9 cellular contexts compared by ENCODE assay signal in genomic region chr10:95440756-95441546, GRCh38.
DNase-seq lines count a peak whose midpoint lies in the region; ATAC-seq and TF ChIP-seq lines count a peak whose summit lies in the region.
"Had no signal": no experiment of that assay in that cellular context is flagged by ENCODE, and none has a peak within 500 bp of the region (broad histone marks: within the 10 kb centered on the region; RNA-seq: fewer than 3 reads in every experiment).

No MANE protein-coding gene starts in this region.

- intact Hi-C loops in testis (cut with DNase I; ENCODE audit: low total_unique reads): loop anchor here (5.0 kb wide), 1 partner anchor 36 kb away; no protein-coding TSS in a partner anchor

- TF ChIP-seq CTCF in hepatocyte (IDR thresholded peaks at IDR 0.05; ENCODE audit: poor library complexity) (no peak), GM10266 (IDR thresholded peaks at IDR 0.05; ENCODE audit: control insufficient read depth, insufficient read depth, low read depth, missing control alignments) (no peak), testis (IDR thresholded peaks at IDR 0.05) (no peak)

- no peaks in the 10 kb centered on the region for H3K9me3 Mint-ChIP-seq in naive thymus-derived CD8-positive, alpha-beta T cell
- H3K9me3 Mint-ChIP-seq: activated T-cell treated with anti-CD3 and anti-CD28 coated beads, Interleukin-2, amount 50 U/mL, for 4 hours had no signal

- 82% methylated on average over 7 of the region's 7 CpGs for WGBS in hepatocyte (ENCODE audit: low lambda C conversion rate, missing lambda C conversion rate)
- 76 to 78% methylated on average over 7 of the region's 7 CpGs for WGBS in testis, 2 donors

- H3K27me3 ChIP-seq in hepatocyte (no peaks in the 10 kb centered on the region), testis (no peaks in the 10 kb centered on the region)

- H3K79me2 ChIP-seq in hepatocyte: peaks cover 5% of the 10 kb centered on the region

- no peaks in the 10 kb centered on the region for H3K36me3 Mint-ChIP-seq in naive thymus-derived CD8-positive, alpha-beta T cell

- H3K4me1 Mint-ChIP-seq in naive thymus-derived CD8-positive, alpha-beta T cell: peaks cover 2 to 8% (median 6%) of the 10 kb centered on the region in 4 donors

- H3K4me3 ChIP-seq in Jurkat, Clone E6-1 (ENCODE audit: low read length): no peak overlapping the region
- H3K4me3 ChIP-seq in hepatocyte: no peak overlapping the region
- H3K4me3 ChIP-seq in testis: no peak overlapping the region

- H3K9me3 ChIP-seq in hepatocyte (ENCODE audit: low read depth): no peaks in the 10 kb centered on the region
- H3K9me3 ChIP-seq in testis: no peaks in the 10 kb centered on the region

- TF ChIP-seq POLR2A in testis (IDR thresholded peaks at IDR 0.05): no peak

- no peaks in the 10 kb centered on the region for H4K20me1 ChIP-seq in hepatocyte (ENCODE audit: insufficient read depth, poor library complexity, severe bottlenecking)

- H3K27ac ChIP-seq in hepatocyte (no peak overlapping the region), testis (no peak overlapping the region)

- H3K27me3 Mint-ChIP-seq in naive thymus-derived CD8-positive, alpha-beta T cell: peaks cover under 1 to 10% (median 3%) of the 10 kb centered on the region in 5 donors

- no peak overlapping the region for H2AFZ ChIP-seq in hepatocyte

- no peak overlapping the region for H3K4me3 Mint-ChIP-seq in naive thymus-derived CD8-positive, alpha-beta T cell
- H3K4me3 Mint-ChIP-seq: activated T-cell treated with anti-CD3 and anti-CD28 coated beads, Interleukin-2, amount 50 U/mL, for 4 hours had no signal

- no peak overlapping the region for H3K4me2 ChIP-seq in hepatocyte

- peak overlapping the region in 1 of 10 donors; percentile 12 for H3K27ac Mint-ChIP-seq in naive thymus-derived CD8-positive, alpha-beta T cell

- H3K4me1 ChIP-seq in hepatocyte (ENCODE audit: insufficient read depth): peaks cover 11% of the 10 kb centered on the region
- H3K4me1 ChIP-seq in testis: peaks cover 12% of the 10 kb centered on the region

- H3K9me2 ChIP-seq in hepatocyte (replicated peaks; ENCODE audit: insufficient read depth): no peaks in the 10 kb centered on the region

- ATAC-seq in GM18870 (IDR thresholded peaks at IDR 0.05; ENCODE audit: unreplicated experiment) (peak; percentile 94), GM21737 (IDR thresholded peaks at IDR 0.05; ENCODE audit: unreplicated experiment) (peak; percentile 79)
- ATAC-seq in naive thymus-derived CD8-positive, alpha-beta T cell: no peak
- ATAC-seq: activated T-cell treated with anti-CD3 and anti-CD28 coated beads, Interleukin-2, amount 50 U/mL, for 4 hours had no signal

- H3K36me3 ChIP-seq in hepatocyte (replicated peaks; ENCODE audit: insufficient read depth, low read depth): no peaks in the 10 kb centered on the region
- H3K36me3 ChIP-seq in testis (ENCODE audit: low read depth, missing control alignments): no peaks in the 10 kb centered on the region

- POLR2A ChIA-PET in naive thymus-derived CD8-positive, alpha-beta T cell (lab: Charles Lee): no interaction called here

- DNase-seq in Jurkat, Clone E6-1 (ENCODE audit: low read depth, low spot score): peak; percentile 17
- DNase-seq in kidney tubule cell (ENCODE audit: low spot score) (peak; percentile 78), hepatocyte (ENCODE audit: low spot score) (no peak), GM10266 (ENCODE audit: extremely low spot score) (no peak), testis (no peak)
- DNase-seq in naive thymus-derived CD8-positive, alpha-beta T cell: no peak
- DNase-seq: activated T-cell treated with anti-CD3 and anti-CD28 coated beads, Interleukin-2, amount 50 U/mL, for 4 hours had no signal

Comparison
In these comparisons a context has a peak if more than half of its experiments do, and no peak if none do; other contexts are left out.
1. ATAC-seq: peak in GM18870 (single experiment) and GM21737 (single experiment); none in naive thymus-derived CD8-positive, alpha-beta T cell (0 of 2).
2. DNase-seq: peak in Jurkat, Clone E6-1 (single experiment) and kidney tubule cell (single experiment); none in hepatocyte (single experiment), GM10266 (single experiment), naive thymus-derived CD8-positive, alpha-beta T cell (0 of 10) and testis (single experiment).